39 cellular contexts compared by ENCODE assay signal in genomic region chr6:28176373-28176772, GRCh38. TPM values are rescaled to one million over a fixed set of nuclear protein-coding genes. Genes with fewer than 3 reads are reported as not detected.
"Had no signal": no experiment of that assay in that cellular context is flagged by ENCODE, and none has a peak within 500 bp of the region (broad histone marks: within the 10 kb centered on the region; RNA-seq: fewer than 3 reads in every experiment).

No MANE protein-coding gene starts in this region.

- H3K4me3 ChIP-seq: adrenal gland, ascending aorta, body of pancreas, breast epithelium, cardiac muscle cell had no signal

- H3K9me3 Mint-ChIP-seq: activated naive CD4-positive, alpha-beta T cell treated with anti-CD3 and anti-CD28 coated beads for 36 hours; activated naive CD4-positive, alpha-beta T cell treated with anti-CD3 and anti-CD28 coated beads, Interleukin-2, amount 50 U/mL, for 24 hours; activated T-cell treated with anti-CD3 and anti-CD28 coated beads, Interleukin-2, amount 50 U/mL, for 4 hours; central memory CD8-positive, alpha-beta T cell had no signal

- H3K36me3 ChIP-seq: adrenal gland, ascending aorta, brain microvascular endothelial cell, breast epithelium had no signal

- H3K4me1 Mint-ChIP-seq: activated naive CD4-positive, alpha-beta T cell treated with anti-CD3 and anti-CD28 coated beads, Interleukin-2, amount 10 ng/mL, durations not matched to agents 7 days and 5 days; activated naive CD4-positive, alpha-beta T cell treated with anti-CD3 and anti-CD28 coated beads, Interleukin-2, amount 50 U/mL, for 24 hours; activated naive CD8-positive, alpha-beta T cell treated with anti-CD3 and anti-CD28 coated beads for 36 hours; activated naive CD8-positive, alpha-beta T cell treated with anti-CD3 and anti-CD28 coated beads, Interleukin-2, amount 10 ng/mL, durations not matched to agents 7 days and 5 days; activated naive CD8-positive, alpha-beta T cell treated with anti-CD3 and anti-CD28 coated beads, Interleukin-2, amount 50 U/mL, for 24 hours; activated T-helper 17 cell treated with anti-CD3 and anti-CD28 coated beads, Interleukin-2, amount 50 U/mL, for 72 hours; brain; central memory CD8-positive, alpha-beta T cell had no signal

- FAIRE-seq: astrocyte, bronchial epithelial cell had no signal

- H3K27ac Mint-ChIP-seq: activated naive CD4-positive, alpha-beta T cell treated with anti-CD3 and anti-CD28 coated beads for 36 hours; activated naive CD4-positive, alpha-beta T cell treated with anti-CD3 and anti-CD28 coated beads, Interleukin-2, amount 10 ng/mL, durations not matched to agents 7 days and 5 days; activated naive CD4-positive, alpha-beta T cell treated with anti-CD3 and anti-CD28 coated beads, Interleukin-2, amount 50 U/mL, for 24 hours; activated naive CD4-positive, alpha-beta T cell treated with anti-CD3 and anti-CD28 coated beads, Interleukin-2, amount 50 U/mL, for 72 hours; activated naive CD8-positive, alpha-beta T cell; activated naive CD8-positive, alpha-beta T cell treated with anti-CD3 and anti-CD28 coated beads for 36 hours; activated naive CD8-positive, alpha-beta T cell treated with anti-CD3 and anti-CD28 coated beads, Interleukin-2, amount 10 ng/mL, durations not matched to agents 7 days and 5 days; activated naive CD8-positive, alpha-beta T cell treated with anti-CD3 and anti-CD28 coated beads, Interleukin-2, amount 50 U/mL, for 24 hours; activated T-cell treated with anti-CD3 and anti-CD28 coated beads, Interleukin-2, amount 50 U/mL, for 72 hours; activated T-helper 1 cell treated with anti-CD3 and anti-CD28 coated beads, Interleukin-12 subunit alpha, Interleukin-12 subunit beta, Interleukin-2, Interleukin-4 antibody, amounts not matched to agents 30 ng/mL and 10 ng/mL and 1 ng/mL, durations not matched to agents 14 hours and 24 hours and 36 hours; activated T-helper 17 cell treated with anti-CD3 and anti-CD28 coated beads, Interleukin-2, amount 50 U/mL, for 72 hours; activated T-helper 2 cell treated with anti-CD3 and anti-CD28 coated beads, Interferon-gamma antibody, Interleukin-2, Interleukin-4, amounts not matched to agents 10 μg/mL and 5 μg/mL and 100 μg/mL, durations not matched to agents 14 hours and 24 hours and 36 hours; brain had no signal

- ATAC-seq: activated naive CD4-positive, alpha-beta T cell treated with anti-CD3 and anti-CD28 coated beads, Interleukin-2, amount 50 U/mL, for 72 hours; activated naive CD8-positive, alpha-beta T cell treated with anti-CD3 and anti-CD28 coated beads, Interleukin-2, amount 50 U/mL, for 24 hours; activated T-cell treated with anti-CD3 and anti-CD28 coated beads, Interleukin-2, amount 50 U/mL, for 4 hours; activated T-cell treated with anti-CD3 and anti-CD28 coated beads, Interleukin-2, amount 50 U/mL, for 72 hours; activated T-helper 17 cell treated with anti-CD3 and anti-CD28 coated beads, Interleukin-2, amount 50 U/mL, for 72 hours; body of pancreas had no signal

- H3K4me1 ChIP-seq: adrenal gland, ascending aorta, body of pancreas, breast epithelium had no signal

- H3K27ac ChIP-seq: adrenal gland, ascending aorta, body of pancreas, brain microvascular endothelial cell, breast epithelium, cardiac muscle cell had no signal

- H3K9me3 ChIP-seq: adrenal gland, body of pancreas, breast epithelium had no signal

- H3K27me3 ChIP-seq: ascending aorta, body of pancreas, brain microvascular endothelial cell had no signal

- H3K36me3 Mint-ChIP-seq: activated naive CD4-positive, alpha-beta T cell treated with anti-CD3 and anti-CD28 coated beads, Interleukin-2, amount 10 ng/mL, durations not matched to agents 7 days and 5 days had no signal

- H3K4me3 Mint-ChIP-seq: activated naive CD4-positive, alpha-beta T cell treated with anti-CD3 and anti-CD28 coated beads for 36 hours; activated naive CD4-positive, alpha-beta T cell treated with anti-CD3 and anti-CD28 coated beads, Interleukin-2, amount 10 ng/mL, durations not matched to agents 7 days and 5 days; activated naive CD4-positive, alpha-beta T cell treated with anti-CD3 and anti-CD28 coated beads, Interleukin-2, amount 50 U/mL, for 24 hours; activated naive CD8-positive, alpha-beta T cell; activated naive CD8-positive, alpha-beta T cell treated with anti-CD3 and anti-CD28 coated beads for 36 hours; activated naive CD8-positive, alpha-beta T cell treated with anti-CD3 and anti-CD28 coated beads, Interleukin-2, amount 10 ng/mL, durations not matched to agents 7 days and 5 days; activated naive CD8-positive, alpha-beta T cell treated with anti-CD3 and anti-CD28 coated beads, Interleukin-2, amount 50 U/mL, for 24 hours; activated T-cell treated with anti-CD3 and anti-CD28 coated beads, Interleukin-2, amount 50 U/mL, for 4 hours; activated T-cell treated with anti-CD3 and anti-CD28 coated beads, Interleukin-2, amount 50 U/mL, for 72 hours; activated T-helper 1 cell treated with anti-CD3 and anti-CD28 coated beads, Interleukin-12 subunit alpha, Interleukin-12 subunit beta, Interleukin-2, Interleukin-4 antibody, amounts not matched to agents 30 ng/mL and 10 ng/mL and 1 ng/mL, durations not matched to agents 14 hours and 24 hours and 36 hours; activated T-helper 17 cell treated with anti-CD3 and anti-CD28 coated beads, Interleukin-2, amount 50 U/mL, for 72 hours; brain; central memory CD8-positive, alpha-beta T cell had no signal

- DNase-seq: activated effector memory CD4-positive, alpha-beta T cell treated with anti-CD3 and anti-CD28 coated beads, Interleukin-2, amount 50 U/mL, for 16 hours; activated effector memory CD4-positive, alpha-beta T cell treated with Interleukin-2 at 50 U/mL for 16 hours; activated gamma-delta T cell; activated gamma-delta T cell treated with Interleukin-2 at 50 U/mL for 16 hours; activated naive CD4-positive, alpha-beta T cell; activated naive CD4-positive, alpha-beta T cell treated with anti-CD3 and anti-CD28 coated beads for 36 hours; activated naive CD4-positive, alpha-beta T cell treated with anti-CD3 and anti-CD28 coated beads, Interleukin-2, amount 10 ng/mL, durations not matched to agents 7 days and 5 days; activated naive CD4-positive, alpha-beta T cell treated with anti-CD3 and anti-CD28 coated beads, Interleukin-2, amount 50 U/mL, for 16 hours; activated naive CD4-positive, alpha-beta T cell treated with Interleukin-2 at 50 U/mL for 16 hours; activated naive CD8-positive, alpha-beta T cell treated with anti-CD3 and anti-CD28 coated beads for 36 hours; activated naive CD8-positive, alpha-beta T cell treated with anti-CD3 and anti-CD28 coated beads, Interleukin-2, amount 10 ng/mL, durations not matched to agents 7 days and 5 days; activated naive CD8-positive, alpha-beta T cell treated with anti-CD3 and anti-CD28 coated beads, Interleukin-2, amount 50 U/mL, for 24 hours; activated T-cell treated with anti-CD3 and anti-CD28 coated beads, Interleukin-2, amount 50 U/mL, for 1 hour; activated T-cell treated with anti-CD3 and anti-CD28 coated beads, Interleukin-2, amount 50 U/mL, for 4 hours; activated T-cell treated with anti-CD3 and anti-CD28 coated beads, Interleukin-2, amount 50 U/mL, for 48 hours; activated T-cell treated with anti-CD3 and anti-CD28 coated beads, Interleukin-2, amount 50 U/mL, for 72 hours; adrenal gland; amniotic stem cell; amygdala; anterior cingulate cortex; aorta; body of pancreas; brain microvascular endothelial cell; caudate nucleus; central memory CD4-positive, alpha-beta T cell; cerebellar nuclear complex had no signal

RNA-seq across cellular contexts. Expression of gene ZSCAN16, which starts 52.0 kb away (rescaled TPM):
- total RNA-seq: ascending aorta had no signal
